ENCODE assay signal across 1 cellular context in genomic region chr22:26658671-26659478, GRCh38.
TF ChIP-seq lines count a peak whose summit lies in the region.

No MANE protein-coding gene starts in this region.

TF ChIP-seq in GM23338, 12 proteins besides CTCF, POLR2A, EP300 and RAD21 (continued from another document):
- TF ChIP-seq, protein P1, sequence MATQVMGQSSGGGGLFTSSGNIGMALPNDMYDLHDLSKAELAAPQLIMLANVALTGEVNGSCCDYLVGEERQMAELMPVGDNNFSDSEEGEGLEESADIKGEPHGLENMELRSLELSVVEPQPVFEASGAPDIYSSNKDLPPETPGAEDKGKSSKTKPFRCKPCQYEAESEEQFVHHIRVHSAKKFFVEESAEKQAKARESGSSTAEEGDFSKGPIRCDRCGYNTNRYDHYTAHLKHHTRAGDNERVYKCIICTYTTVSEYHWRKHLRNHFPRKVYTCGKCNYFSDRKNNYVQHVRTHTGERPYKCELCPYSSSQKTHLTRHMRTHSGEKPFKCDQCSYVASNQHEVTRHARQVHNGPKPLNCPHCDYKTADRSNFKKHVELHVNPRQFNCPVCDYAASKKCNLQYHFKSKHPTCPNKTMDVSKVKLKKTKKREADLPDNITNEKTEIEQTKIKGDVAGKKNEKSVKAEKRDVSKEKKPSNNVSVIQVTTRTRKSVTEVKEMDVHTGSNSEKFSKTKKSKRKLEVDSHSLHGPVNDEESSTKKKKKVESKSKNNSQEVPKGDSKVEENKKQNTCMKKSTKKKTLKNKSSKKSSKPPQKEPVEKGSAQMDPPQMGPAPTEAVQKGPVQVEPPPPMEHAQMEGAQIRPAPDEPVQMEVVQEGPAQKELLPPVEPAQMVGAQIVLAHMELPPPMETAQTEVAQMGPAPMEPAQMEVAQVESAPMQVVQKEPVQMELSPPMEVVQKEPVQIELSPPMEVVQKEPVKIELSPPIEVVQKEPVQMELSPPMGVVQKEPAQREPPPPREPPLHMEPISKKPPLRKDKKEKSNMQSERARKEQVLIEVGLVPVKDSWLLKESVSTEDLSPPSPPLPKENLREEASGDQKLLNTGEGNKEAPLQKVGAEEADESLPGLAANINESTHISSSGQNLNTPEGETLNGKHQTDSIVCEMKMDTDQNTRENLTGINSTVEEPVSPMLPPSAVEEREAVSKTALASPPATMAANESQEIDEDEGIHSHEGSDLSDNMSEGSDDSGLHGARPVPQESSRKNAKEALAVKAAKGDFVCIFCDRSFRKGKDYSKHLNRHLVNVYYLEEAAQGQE (IDR thresholded peaks at IDR 0.05; ENCODE audit: unreplicated experiment), result no peak
- TF ChIP-seq POLR2AphosphoS5 (IDR thresholded peaks at IDR 0.05; ENCODE audit: low read depth) (peak; percentile 55), CREB1 (CRISPR knock-in tag; IDR thresholded peaks at IDR 0.05; ENCODE audit: low read depth) (peak; percentile 38; the same call in 1 of the 2 replicates), ZNF331 (CRISPR knock-in tag; IDR thresholded peaks at IDR 0.05; ENCODE audit: low read depth) (no peak), STAT1 (IDR thresholded peaks at IDR 0.05; ENCODE audit: unreplicated experiment) (no peak), JUNB (IDR thresholded peaks at IDR 0.05; ENCODE audit: unreplicated experiment) (no peak), EZH2phosphoT487 (IDR thresholded peaks at IDR 0.05; ENCODE audit: unreplicated experiment) (no peak)
